8 cellular contexts compared by ENCODE assay signal in the genomic region with DNA sequence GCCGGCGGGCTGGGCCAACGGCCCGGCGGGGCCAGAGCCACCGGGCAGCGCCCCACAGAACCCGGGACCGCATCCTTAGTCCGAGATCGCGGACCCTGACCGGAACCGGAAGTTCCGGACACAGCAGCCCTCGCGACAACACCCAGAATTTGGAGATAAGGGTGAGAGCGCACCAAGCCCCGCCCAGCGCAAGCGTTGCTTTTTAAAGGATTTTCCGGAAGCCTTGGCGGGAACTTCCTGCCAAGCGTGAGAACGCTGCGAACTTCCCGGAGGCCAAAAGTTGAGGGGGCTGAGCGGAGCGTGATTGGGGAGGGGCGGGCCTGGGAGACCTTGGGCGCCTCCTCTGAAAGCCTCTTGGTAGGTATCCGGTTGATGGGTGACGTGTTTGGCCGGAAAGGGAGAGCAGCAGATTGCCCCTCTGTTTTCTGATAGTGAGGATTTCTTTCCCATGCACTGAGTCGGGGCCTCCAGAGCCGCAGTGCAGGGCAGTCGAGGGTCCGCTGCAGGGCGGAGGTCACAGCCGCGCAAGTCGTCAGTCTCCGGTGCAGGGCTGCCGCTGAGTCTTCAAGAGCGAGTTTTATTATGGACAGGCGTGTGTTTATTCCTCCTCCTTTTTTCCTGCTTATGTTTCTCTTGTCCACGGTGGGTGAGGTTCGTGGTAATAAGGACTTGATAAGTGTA. TPM values are rescaled to one million over a fixed set of nuclear protein-coding genes. Genes with fewer than 3 reads are reported as not detected.
A peak's percentile ranks its signal among the peaks of the same experiment; 100 is the strongest.
DNase-seq lines count a peak whose midpoint lies in the region; ATAC-seq and TF ChIP-seq lines count a peak whose summit lies in the region.

A gene with protein sequence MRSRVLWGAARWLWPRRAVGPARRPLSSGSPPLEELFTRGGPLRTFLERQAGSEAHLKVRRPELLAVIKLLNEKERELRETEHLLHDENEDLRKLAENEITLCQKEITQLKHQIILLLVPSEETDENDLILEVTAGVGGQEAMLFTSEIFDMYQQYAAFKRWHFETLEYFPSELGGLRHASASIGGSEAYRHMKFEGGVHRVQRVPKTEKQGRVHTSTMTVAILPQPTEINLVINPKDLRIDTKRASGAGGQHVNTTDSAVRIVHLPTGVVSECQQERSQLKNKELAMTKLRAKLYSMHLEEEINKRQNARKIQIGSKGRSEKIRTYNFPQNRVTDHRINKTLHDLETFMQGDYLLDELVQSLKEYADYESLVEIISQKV (minus strand): TSS at position 97 of the 681 bp plus-strand sequence. CDS start 24 bp downstream, at position 73.

- peaks cover 6% of the 10 kb centered on the region for H3K9me3 Mint-ChIP-seq in activated naive CD8-positive, alpha-beta T cell treated with anti-CD3 and anti-CD28 coated beads, Interleukin-2, amount 10 ng/mL, durations not matched to agents 7 days and 5 days
- no peaks in the 10 kb centered on the region for H3K9me3 Mint-ChIP-seq in osteocyte (ENCODE audit: unreplicated experiment)

- H3K36me3 Mint-ChIP-seq in activated naive CD8-positive, alpha-beta T cell treated with anti-CD3 and anti-CD28 coated beads, Interleukin-2, amount 10 ng/mL, durations not matched to agents 7 days and 5 days = peaks cover 17% of the 10 kb centered on the region
- peaks cover 5% of the 10 kb centered on the region for H3K36me3 Mint-ChIP-seq in osteocyte (ENCODE audit: unreplicated experiment)

- intact Hi-C loops in head of caudate nucleus (cut with DNase I) = loop anchor here (2.0 kb wide), 1 partner anchor 20 kb away; a partner anchor contains a TSS

- peak within 1 kb of the TSS; percentile 98 for H3K4me3 Mint-ChIP-seq in activated naive CD8-positive, alpha-beta T cell treated with anti-CD3 and anti-CD28 coated beads, Interleukin-2, amount 10 ng/mL, durations not matched to agents 7 days and 5 days
- peak within 1 kb of the TSS; percentile 99 for H3K4me3 Mint-ChIP-seq in osteocyte (ENCODE audit: unreplicated experiment)

- H3K4me3 ChIP-seq in SU-DHL-6 (ENCODE audit: insufficient read depth, low read length, poor library complexity, severe bottlenecking) (peak within 1 kb of the TSS; percentile 67), thymus (ENCODE audit: low read length) (peak within 1 kb of the TSS; percentile 64)

- peaks cover 30% of the 10 kb centered on the region for H3F3A ChIP-seq in SU-DHL-6 (ENCODE audit: insufficient read depth)

- peak within 1 kb of the TSS; percentile 77 for H3K9ac ChIP-seq in SU-DHL-6 (ENCODE audit: low read length)

- H3K27ac ChIP-seq in SU-DHL-6 (ENCODE audit: low read depth, low read length) (peak within 1 kb of the TSS; percentile 43), thymus (ENCODE audit: low read depth) (peak within 1 kb of the TSS; percentile 72)

- H4K20me1 ChIP-seq in SU-DHL-6 (ENCODE audit: low read depth, low read length) = peaks cover 8% of the 10 kb centered on the region

- DNase-seq in GM10266 (ENCODE audit: extremely low spot score) (peak; percentile 91), NCI-H1105 (lab: John Stamatoyannopoulos, UW) (peak; percentile 97), head of caudate nucleus (peak; percentile 83 to 96 (median 92)), osteocyte (ENCODE audit: extremely low spot score, unreplicated experiment) (peak; percentile 96)
- DNase-seq in activated naive CD8-positive, alpha-beta T cell treated with anti-CD3 and anti-CD28 coated beads, Interleukin-2, amount 10 ng/mL, durations not matched to agents 7 days and 5 days = peak; percentile 82

- H3K4me1 Mint-ChIP-seq in activated naive CD8-positive, alpha-beta T cell treated with anti-CD3 and anti-CD28 coated beads, Interleukin-2, amount 10 ng/mL, durations not matched to agents 7 days and 5 days = peaks cover 26% of the 10 kb centered on the region
- H3K4me1 Mint-ChIP-seq in osteocyte (ENCODE audit: unreplicated experiment) = peaks cover 36% of the 10 kb centered on the region

- ATAC-seq in HG02623 (IDR thresholded peaks at IDR 0.05; ENCODE audit: unreplicated experiment) = peak; percentile 93
- peak; percentile 92 for ATAC-seq in activated naive CD8-positive, alpha-beta T cell treated with anti-CD3 and anti-CD28 coated beads, Interleukin-2, amount 10 ng/mL, durations not matched to agents 7 days and 5 days (ENCODE audit: low read depth)

- peaks cover 47% of the 10 kb centered on the region for H3K79me2 ChIP-seq in SU-DHL-6 (ENCODE audit: insufficient read depth, low read length)

- H3K27me3 ChIP-seq in SU-DHL-6 (ENCODE audit: low read length) (no peaks in the 10 kb centered on the region), thymus (ENCODE audit: control insufficient read depth, insufficient read depth) (no peaks in the 10 kb centered on the region)

- TF ChIP-seq CTCF in GM10266 (IDR thresholded peaks at IDR 0.05; ENCODE audit: control insufficient read depth, insufficient read depth, low read depth, missing control alignments) (no peak), SU-DHL-6 (IDR thresholded peaks at IDR 0.05; ENCODE audit: insufficient read depth, low read length, poor library complexity, severe bottlenecking) (no peak), osteocyte (IDR thresholded peaks at IDR 0.05) (no peak)

- H3K27ac Mint-ChIP-seq in activated naive CD8-positive, alpha-beta T cell treated with anti-CD3 and anti-CD28 coated beads, Interleukin-2, amount 10 ng/mL, durations not matched to agents 7 days and 5 days = peak within 1 kb of the TSS; percentile 95
- peak within 1 kb of the TSS; percentile 97 for H3K27ac Mint-ChIP-seq in osteocyte (ENCODE audit: unreplicated experiment)

- H3K4me1 ChIP-seq in thymus (ENCODE audit: control insufficient read depth, insufficient read depth, low read length) = peaks cover 8% of the 10 kb centered on the region

- H3K27me3 Mint-ChIP-seq in activated naive CD8-positive, alpha-beta T cell treated with anti-CD3 and anti-CD28 coated beads, Interleukin-2, amount 10 ng/mL, durations not matched to agents 7 days and 5 days = no peaks in the 10 kb centered on the region
- no peaks in the 10 kb centered on the region for H3K27me3 Mint-ChIP-seq in osteocyte (ENCODE audit: unreplicated experiment)

- H3K36me3 ChIP-seq in SU-DHL-6 (ENCODE audit: low read length) = peaks cover 13% of the 10 kb centered on the region
- H3K36me3 ChIP-seq in thymus (ENCODE audit: control insufficient read depth, insufficient read depth) = no peaks in the 10 kb centered on the region

- POLR2A ChIA-PET in activated naive CD8-positive, alpha-beta T cell treated with anti-CD3 and anti-CD28 coated beads, Interleukin-2, amount 10 ng/mL, durations not matched to agents 7 days and 5 days (lab: Charles Lee) = interaction anchor here (0.9 to 3.2 kb wide), 2 partner anchors 19 to 24 kb away, joined by 3 to 43 read pairs; a partner anchor contains a TSS

- no peaks in the 10 kb centered on the region for H3K9me2 ChIP-seq in SU-DHL-6 (replicated peaks; ENCODE audit: insufficient read depth, low read length)

- under 1% methylated on average over 48 of the region's 48 CpGs for WGBS in thymus

- H2AFZ ChIP-seq in SU-DHL-6 (ENCODE audit: low read depth, low read length, severe bottlenecking) = peak within 1 kb of the TSS; percentile 72

- H3K4me2 ChIP-seq in SU-DHL-6 (ENCODE audit: low read depth, low read length, poor library complexity, severe bottlenecking) = peak within 1 kb of the TSS; percentile 97

- no peaks in the 10 kb centered on the region for H3K9me3 ChIP-seq in SU-DHL-6 (ENCODE audit: insufficient read depth, low read length)
- no peaks in the 10 kb centered on the region for H3K9me3 ChIP-seq in thymus (ENCODE audit: control insufficient read depth)

RNA-seq across cellular contexts. Expression of the gene that starts here (rescaled TPM):
- total RNA-seq in activated naive CD8-positive, alpha-beta T cell treated with anti-CD3 and anti-CD28 coated beads, Interleukin-2, amount 10 ng/mL, durations not matched to agents 7 days and 5 days = 10 to 100 TPM; 16.5 to 17.2 TPM
- 15.9 and 16.9 TPM in 2 replicates for total RNA-seq in osteocyte
- 10.0 TPM for polyA plus RNA-seq in thymus

Comparison
In these comparisons a context has a peak if more than half of its experiments do, and no peak if none do; other contexts are left out.
1. Peak in every context shown above with its lines: DNase-seq, ATAC-seq, H3K4me3 ChIP-seq and H3K27ac ChIP-seq.